Comparison of ENCODE assay signal across 1 cellular context in the genomic region with DNA sequence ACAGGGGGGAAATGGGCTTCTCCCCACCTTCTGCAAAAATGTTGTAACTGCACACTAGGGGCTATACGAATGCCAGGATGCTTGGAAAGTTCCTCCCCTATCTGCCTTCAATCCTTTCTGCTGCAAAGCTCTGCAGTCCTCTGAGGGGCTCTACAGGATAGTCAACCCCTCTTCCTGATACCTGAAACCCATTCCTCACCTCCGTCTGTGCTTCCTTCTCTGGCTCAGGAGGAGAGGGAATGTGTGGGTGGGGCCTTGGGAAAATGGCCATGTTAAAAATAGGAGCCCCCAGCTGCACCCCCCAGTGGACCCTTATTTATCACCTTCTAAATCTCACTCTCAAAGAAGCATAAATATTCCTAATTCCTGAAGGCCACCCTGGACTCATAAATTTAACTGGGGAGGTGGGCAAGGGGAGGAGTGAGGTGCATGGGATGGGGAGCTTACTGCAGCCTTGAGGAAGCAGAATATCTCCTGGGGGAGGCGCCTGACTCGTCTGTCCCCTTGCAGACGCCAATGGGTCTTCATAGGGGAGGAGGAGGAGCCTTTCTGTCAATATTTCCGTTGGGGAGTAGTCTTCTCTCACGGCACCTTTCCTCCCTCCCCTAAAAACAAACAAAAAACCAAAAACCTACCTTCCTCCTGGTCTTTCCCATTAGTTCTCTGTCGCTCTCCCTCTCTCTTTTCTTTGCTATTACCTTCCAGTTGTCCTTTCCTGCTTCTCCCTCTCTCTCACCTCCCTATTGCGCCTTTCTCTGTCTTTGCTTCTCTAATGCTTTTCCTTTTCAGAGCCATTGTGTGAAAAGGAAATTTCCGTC.
A peak's percentile ranks its signal among the peaks of the same experiment; 100 is the strongest.
TF ChIP-seq lines count a peak whose summit lies in the region.

No MANE protein-coding gene starts in this region.

TF ChIP-seq in H1, 55 proteins besides CTCF, POLR2A, EP300 and RAD21:
- TF ChIP-seq PHF8 (conservative IDR thresholded peaks at IDR 0.05; ENCODE audit: low read depth, low read length) (0 out of 2 replicates have a peak, but pooled peaks have one; percentile 6), JUND (IDR thresholded peaks at IDR 0.05; ENCODE audit: low read length) (no peak)
